ENCODE assay signal across 9 cellular contexts in genomic region chr3:123723527-123724168, GRCh38.
DNase-seq lines count a peak whose midpoint lies in the region; ATAC-seq and TF ChIP-seq lines count a peak whose summit lies in the region.
"Had no signal": no experiment of that assay in that cellular context is flagged by ENCODE, and none has a peak within 500 bp of the region (broad histone marks: within the 10 kb centered on the region; RNA-seq: fewer than 3 reads in every experiment).

No MANE protein-coding gene starts in this region.

- peak; percentile 48 to 58 (median 54) for ATAC-seq in T-cell (replicated peaks in 1 of 4)

- no peak overlapping the region for H3K4me3 ChIP-seq in CD4-positive, alpha-beta memory T cell (ENCODE audit: low read length in 2 of 2)

- no peaks in the 10 kb centered on the region for H3K27me3 ChIP-seq in CD4-positive, alpha-beta memory T cell (ENCODE audit: insufficient read depth, low read length)

- intact Hi-C loops in CD4-positive, alpha-beta memory T cell (cut with micrococcal nuclease): loop anchor here (2.0 kb wide), 1 partner anchor 395 kb away; no protein-coding TSS in a partner anchor

- peaks cover 0 to 1% (median 0%) of the 10 kb centered on the region in 4 donors for H3K4me1 Mint-ChIP-seq in CD4-positive, alpha-beta memory T cell
- H3K4me1 Mint-ChIP-seq in T-cell: peaks cover 0 to 2% (median 0%) of the 10 kb centered on the region in 3 donors

- POLR2A ChIA-PET in CD4-positive, alpha-beta memory T cell (lab: Charles Lee; ENCODE audit: partially characterized antibody): no interaction called here
- POLR2A ChIA-PET in T-cell (lab: Charles Lee): no interaction called here

- peaks cover 5% of the 10 kb centered on the region for H3K4me1 ChIP-seq in CD4-positive, alpha-beta memory T cell (ENCODE audit: insufficient read depth, low read length)

- peak; percentile 79 for TF ChIP-seq CTCF in GM20000 (IDR thresholded peaks at IDR 0.05; ENCODE audit: extremely low read depth, missing control alignments)

- DNase-seq in CD4-positive, alpha-beta memory T cell: peak in 4 of 5 donors; percentile 39 to 50 (median 44)
- DNase-seq in GM20000 (ENCODE audit: low spot score) (peak; percentile 76), NCI-H1694 (lab: John Stamatoyannopoulos, UW) (peak; percentile 87), T-cell (peak in 28 of 34 experiments; percentile 2 to 42 (median 19)), T47D (ENCODE audit: low read depth in 1 of 2, low spot score in 1 of 2) (peak; percentile 61 to 94), islet precursor cell (peak; percentile 84)
- peak; percentile 6 for DNase-seq in stimulated activated CD4-positive, alpha-beta T cell treated with anti-CD3 and anti-CD28 coated beads, Interleukin-2, amount 100 ng/mL, for 4 hours (ENCODE audit: low read depth)
- no peak for DNase-seq in activated CD4-positive, CD25-positive, alpha-beta regulatory T cell treated with anti-CD3 and anti-CD28 coated beads, Interleukin-2, amount 50 U/mL, for 72 hours

- no peak overlapping the region for H3K27ac ChIP-seq in CD4-positive, alpha-beta memory T cell (ENCODE audit: low read depth, low read length)

- in situ Hi-C loops in T47D (cut with HindIII; ENCODE audit: low pct_unique_long_range_greater_than_20kb, low sequenced_read_pairs): no loop called here

- no peaks in the 10 kb centered on the region for H3K36me3 Mint-ChIP-seq in CD4-positive, alpha-beta memory T cell
- no peaks in the 10 kb centered on the region for H3K36me3 Mint-ChIP-seq in T-cell

- CTCF ChIA-PET in CD4-positive, alpha-beta memory T cell (lab: Charles Lee; ENCODE audit: partially characterized antibody): interaction anchor here (0.6 to 2.5 kb wide), 20 partner anchors 9 to 1634 kb away, joined by 3 to 11 read pairs (median 4); no protein-coding TSS in a partner anchor
- CTCF ChIA-PET in T-cell (lab: Charles Lee): interaction anchor here (0.6 to 1.3 kb wide), 7 partner anchors 22 to 734 kb away, joined by 3 to 5 read pairs (median 3); no protein-coding TSS in a partner anchor

- H3K27ac Mint-ChIP-seq in CD4-positive, alpha-beta memory T cell: no peak overlapping the region
- no peak overlapping the region for H3K27ac Mint-ChIP-seq in T-cell
- H3K27ac Mint-ChIP-seq: stimulated activated naive CD8-positive, alpha-beta T cell treated with anti-CD3 and anti-CD28 coated beads, Interleukin-15, Interleukin-2, amounts not matched to agents 100 ng/mL and 50 ng/mL, for 24 hours had no signal

- H3K9me3 ChIP-seq in CD4-positive, alpha-beta memory T cell (ENCODE audit: control insufficient read depth in 1 of 2, low read length in 2 of 2): no peaks in the 10 kb centered on the region

- no peaks in the 10 kb centered on the region for H3K36me3 ChIP-seq in CD4-positive, alpha-beta memory T cell (ENCODE audit: insufficient read depth, low read length)

- no peak overlapping the region for H3K4me3 Mint-ChIP-seq in CD4-positive, alpha-beta memory T cell
- H3K4me3 Mint-ChIP-seq in T-cell: no peak overlapping the region
- H3K4me3 Mint-ChIP-seq: stimulated activated naive CD8-positive, alpha-beta T cell treated with anti-CD3 and anti-CD28 coated beads, Interleukin-15, Interleukin-2, amounts not matched to agents 100 ng/mL and 50 ng/mL, for 24 hours had no signal

- peaks cover 8 to 12% of the 10 kb centered on the region in 2 donors for H3K27me3 Mint-ChIP-seq in CD4-positive, alpha-beta memory T cell
- peaks cover 14 to 20% of the 10 kb centered on the region in 2 donors for H3K27me3 Mint-ChIP-seq in T-cell
- H3K27me3 Mint-ChIP-seq: stimulated activated naive CD8-positive, alpha-beta T cell treated with anti-CD3 and anti-CD28 coated beads, Interleukin-15, Interleukin-2, amounts not matched to agents 100 ng/mL and 50 ng/mL, for 24 hours had no signal

- H3K9me3 Mint-ChIP-seq in CD4-positive, alpha-beta memory T cell: peaks cover 0 to 1% (median 0%) of the 10 kb centered on the region in 8 donors
- H3K9me3 Mint-ChIP-seq in T-cell: no peaks in the 10 kb centered on the region
- H3K9me3 Mint-ChIP-seq: stimulated activated naive CD8-positive, alpha-beta T cell treated with anti-CD3 and anti-CD28 coated beads, Interleukin-15, Interleukin-2, amounts not matched to agents 100 ng/mL and 50 ng/mL, for 24 hours had no signal
